12 cellular contexts compared by ENCODE assay signal in genomic region chr17:19263621-19264010, GRCh38. TPM values are rescaled to one million over a fixed set of nuclear protein-coding genes. Genes with fewer than 3 reads are reported as not detected.
DNase-seq lines count a peak whose midpoint lies in the region; ATAC-seq and TF ChIP-seq lines count a peak whose summit lies in the region.
"Had no signal": no experiment of that assay in that cellular context is flagged by ENCODE, and none has a peak within 500 bp of the region (broad histone marks: within the 10 kb centered on the region; RNA-seq: fewer than 3 reads in every experiment).

No MANE protein-coding gene starts in this region.

- intact Hi-C loops in Caco-2 (cut with micrococcal nuclease; ENCODE audit: unreplicated experiment), result no loop called here
- intact Hi-C loops in left ventricle myocardium inferior (cut with micrococcal nuclease), result no loop called here
- intact Hi-C loops in Calu3 (cut with micrococcal nuclease; ENCODE audit: unreplicated experiment), result no loop called here

- ATAC-seq in HG03159 (IDR thresholded peaks at IDR 0.05; ENCODE audit: unreplicated experiment) (no peak), GM21786 (IDR thresholded peaks at IDR 0.05; ENCODE audit: unreplicated experiment) (no peak), GM21717 (IDR thresholded peaks at IDR 0.05; ENCODE audit: unreplicated experiment) (no peak)

- H3K4me1 ChIP-seq in Caco-2 (peaks cover 20% of the 10 kb centered on the region), left ventricle myocardium inferior (peaks cover 99% of the 10 kb centered on the region)

- H3K27ac ChIP-seq in angular gyrus (ENCODE audit: low read depth, low read length), result peak overlapping the region; percentile 89
- H3K27ac ChIP-seq in left ventricle myocardium inferior (replicated peaks), result peak overlapping the region; percentile 69

- H3K9me3 ChIP-seq in Caco-2 (no peaks in the 10 kb centered on the region), left ventricle myocardium inferior (replicated peaks) (no peaks in the 10 kb centered on the region)

- H3K36me3 ChIP-seq in Caco-2 (ENCODE audit: control insufficient read depth, insufficient read depth, low read length) (no peaks in the 10 kb centered on the region), left ventricle myocardium inferior (no peaks in the 10 kb centered on the region)

- H3K27me3 ChIP-seq in Caco-2 (replicated peaks; ENCODE audit: control insufficient read depth, insufficient read depth, low read length) (no peaks in the 10 kb centered on the region), left ventricle myocardium inferior (ENCODE audit: low read depth) (no peaks in the 10 kb centered on the region)

- DNase-seq in Caco-2, result no peak
- no peak for DNase-seq in left ventricle myocardium inferior
- peak; percentile 59 for DNase-seq in retinal pigment epithelial cell (ENCODE audit: low read depth)
- no peak for DNase-seq in Calu3
- DNase-seq: effector CD4-positive, alpha-beta T cell; GOT3; naive B cell; NCI-H2029 had no signal

- BruUV-seq in Caco-2 (replicated peaks; lab: Mats Ljungman, UMichigan), result no TSS peak
- BruUV-seq in Calu3 (replicated peaks; lab: Mats Ljungman, UMichigan), result no TSS peak

- TF ChIP-seq CTCF in Caco-2 (IDR thresholded peaks at IDR 0.05; ENCODE audit: insufficient read depth in 1 of 2, low read depth in 1 of 2, low read length in 1 of 2, severe bottlenecking in 1 of 2, unreplicated experiment in 1 of 2), result no peak
- TF ChIP-seq CTCF in left ventricle myocardium inferior (IDR thresholded peaks at IDR 0.05; ENCODE audit: borderline replicate concordance), result no peak
- no peak for TF ChIP-seq CTCF in retinal pigment epithelial cell (conservative IDR thresholded peaks at IDR 0.05; ENCODE audit: low read depth, low read length)
- no peak for TF ChIP-seq CTCF in Calu3 (IDR thresholded peaks at IDR 0.05; ENCODE audit: unreplicated experiment)

- H3K4me1 Mint-ChIP-seq in Caco-2 (ENCODE audit: low read depth, unreplicated experiment), result peaks cover 33% of the 10 kb centered on the region
- peaks cover 10% of the 10 kb centered on the region for H3K4me1 Mint-ChIP-seq in Calu3 (ENCODE audit: low read depth, unreplicated experiment)

- POLR2A ChIA-PET in Caco-2 (lab: Charles Lee), result no interaction called here

- H3K4me3 ChIP-seq in Caco-2 (ENCODE audit: low read depth, low read length), result no peak overlapping the region
- no peak overlapping the region for H3K4me3 ChIP-seq in left ventricle myocardium inferior
- no peak overlapping the region for H3K4me3 ChIP-seq in retinal pigment epithelial cell (ENCODE audit: low read length)

- H3K4me3 Mint-ChIP-seq in Caco-2 (ENCODE audit: unreplicated experiment), result no peak overlapping the region
- no peak overlapping the region for H3K4me3 Mint-ChIP-seq in Calu3 (ENCODE audit: low read depth, unreplicated experiment)
- H3K4me3 Mint-ChIP-seq: naive B cell had no signal

- H3K36me3 Mint-ChIP-seq in Caco-2 (ENCODE audit: insufficient read depth, unreplicated experiment), result peaks cover 12% of the 10 kb centered on the region
- peaks cover 11% of the 10 kb centered on the region for H3K36me3 Mint-ChIP-seq in Calu3 (ENCODE audit: insufficient read depth, unreplicated experiment)

- H3K27ac Mint-ChIP-seq in Caco-2 (ENCODE audit: unreplicated experiment) (peak overlapping the region; percentile 61), Calu3 (ENCODE audit: unreplicated experiment) (no peak overlapping the region)

- CTCF ChIA-PET in Caco-2 (lab: Charles Lee) (no interaction called here), Calu3 (lab: Charles Lee) (no interaction called here)

- no peaks in the 10 kb centered on the region for H3K9me3 Mint-ChIP-seq in Caco-2 (ENCODE audit: unreplicated experiment)
- H3K9me3 Mint-ChIP-seq in Calu3 (ENCODE audit: low read depth, unreplicated experiment), result no peaks in the 10 kb centered on the region
- H3K9me3 Mint-ChIP-seq: naive B cell had no signal

- H3K27me3 Mint-ChIP-seq in Caco-2 (ENCODE audit: insufficient read depth, unreplicated experiment), result no peaks in the 10 kb centered on the region
- H3K27me3 Mint-ChIP-seq in Calu3 (ENCODE audit: unreplicated experiment), result no peaks in the 10 kb centered on the region

RNA-seq across cellular contexts. Expression of gene EPN2, which starts 26.4 kb away (rescaled TPM):
- total RNA-seq in Caco-2 (2022) (32.8 and 35.6 TPM in 2 replicates), left ventricle myocardium inferior (71.7 TPM), Calu3 (2022) (31.3 and 31.6 TPM in 2 replicates)
